ENCODE assay signal across 22 cellular contexts in the genomic region with DNA sequence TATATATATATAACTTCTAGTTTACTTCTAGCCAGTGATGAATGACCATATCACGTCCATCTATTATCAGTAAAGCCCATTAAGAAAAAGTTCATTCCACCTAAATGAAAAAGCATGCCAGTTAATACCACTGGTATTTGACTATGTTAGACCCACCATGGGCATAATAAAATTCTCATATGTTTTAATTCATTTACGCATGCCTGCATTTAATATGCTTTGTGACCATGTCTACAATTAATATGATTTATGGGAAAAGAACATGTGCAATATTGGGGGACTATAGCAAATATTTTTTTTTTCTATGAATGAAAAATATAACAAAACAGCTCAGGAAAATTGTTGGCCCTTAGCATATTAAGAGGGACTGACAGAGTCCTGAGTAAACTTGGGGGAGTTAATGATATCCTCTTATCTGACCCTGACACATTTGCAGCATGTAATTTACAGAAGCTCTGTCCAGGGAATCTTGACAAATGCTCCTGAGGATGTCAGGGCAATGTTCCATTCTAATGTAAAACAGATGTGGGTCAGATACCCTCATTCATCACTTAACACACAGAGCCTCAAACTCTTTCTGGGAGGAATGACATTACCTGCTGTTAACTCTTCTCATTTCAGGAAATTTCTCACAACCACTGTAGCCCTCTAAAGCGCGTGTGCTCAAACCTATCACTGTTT.
DNase-seq lines count a peak whose midpoint lies in the region; ATAC-seq and TF ChIP-seq lines count a peak whose summit lies in the region.
"Had no signal": no experiment of that assay in that cellular context is flagged by ENCODE, and none has a peak within 500 bp of the region (broad histone marks: within the 10 kb centered on the region; RNA-seq: fewer than 3 reads in every experiment).

No MANE protein-coding gene starts in this region.

- H3K27ac ChIP-seq in cardiac muscle cell (peak overlapping the region; percentile 90), right cardiac atrium (ENCODE audit: low read length) (no peak overlapping the region), upper lobe of left lung (no peak overlapping the region)
- H3K27ac ChIP-seq: 22Rv1 had no signal

- peaks cover 58% of the 10 kb centered on the region for H3K27me3 Mint-ChIP-seq in Calu3 (ENCODE audit: unreplicated experiment)

- CTCF ChIA-PET in Calu3 (lab: Charles Lee): no interaction called here

- H3K9me3 Mint-ChIP-seq in Calu3 (ENCODE audit: low read depth, unreplicated experiment): no peaks in the 10 kb centered on the region
- H3K9me3 Mint-ChIP-seq: CD8-positive, alpha-beta T cell had no signal

- 63% methylated on average over 4 of the region's 4 CpGs for WGBS in right cardiac atrium
- WGBS in upper lobe of left lung, 2 donors: 67 to 73% methylated on average over 4 of the region's 4 CpGs

- H3K4me3 ChIP-seq in cardiac muscle cell: no peak overlapping the region
- no peak overlapping the region for H3K4me3 ChIP-seq in right cardiac atrium (ENCODE audit: low read length)
- no peak overlapping the region for H3K4me3 ChIP-seq in astrocyte of the cerebellum (ENCODE audit: low read depth, low read length)
- H3K4me3 ChIP-seq in upper lobe of left lung: no peak overlapping the region

- H3K4me3 Mint-ChIP-seq in Calu3 (ENCODE audit: low read depth, unreplicated experiment): no peak overlapping the region
- H3K4me3 Mint-ChIP-seq: CD8-positive, alpha-beta T cell had no signal

- H3K36me3 ChIP-seq in cardiac muscle cell (no peaks in the 10 kb centered on the region), upper lobe of left lung (no peaks in the 10 kb centered on the region)

- no peak overlapping the region for H3K27ac Mint-ChIP-seq in Calu3 (ENCODE audit: unreplicated experiment)
- H3K27ac Mint-ChIP-seq: CD8-positive, alpha-beta T cell had no signal

- in situ Hi-C loops in astrocyte of the cerebellum (cut with HindIII; ENCODE audit: low sequenced_read_pairs): no loop called here

- no peaks in the 10 kb centered on the region for H3K36me3 Mint-ChIP-seq in Calu3 (ENCODE audit: insufficient read depth, unreplicated experiment)
- H3K36me3 Mint-ChIP-seq: CD8-positive, alpha-beta T cell had no signal

- TF ChIP-seq CTCF in cardiac muscle cell (IDR thresholded peaks at IDR 0.05; ENCODE audit: low read depth, low read length) (no peak), astrocyte of the cerebellum (IDR thresholded peaks at IDR 0.05; ENCODE audit: low read depth, low read length, missing control alignments) (no peak), upper lobe of left lung (IDR thresholded peaks at IDR 0.05) (no peak), Calu3 (IDR thresholded peaks at IDR 0.05; ENCODE audit: unreplicated experiment) (no peak)

- TF ChIP-seq EP300 in upper lobe of left lung (IDR thresholded peaks at IDR 0.05): no peak

- intact Hi-C loops in right cardiac atrium (cut with DNase I): no loop called here
- intact Hi-C loops in Calu3 (cut with micrococcal nuclease; ENCODE audit: unreplicated experiment): no loop called here

- TF ChIP-seq POLR2A in upper lobe of left lung (IDR thresholded peaks at IDR 0.05): no peak

- H3K4me1 Mint-ChIP-seq in Calu3 (ENCODE audit: low read depth, unreplicated experiment): no peaks in the 10 kb centered on the region

- DNase-seq in cardiac muscle cell (ENCODE audit: low read depth in 1 of 2, low spot score in 1 of 2): peak in 1 of 2 donors; percentile 11
- no peak for DNase-seq in right cardiac atrium
- peak; percentile 4 for DNase-seq in NCI-H226
- peak; percentile 86 for DNase-seq in astrocyte of the cerebellum (ENCODE audit: low read depth)
- no peak for DNase-seq in HuH-7 (ENCODE audit: low spot score)
- DNase-seq in NCI-H526 (lab: John Stamatoyannopoulos, UW): no peak
- no peak for DNase-seq in upper lobe of left lung
- DNase-seq in Calu3: no peak
- DNase-seq: AML-193; C1 segment of cervical spinal cord; CD8-positive, alpha-beta T cell; GF-D8; MM.1S; NCI-H1092 treated with DMSO at 0.1 percent for 48 hours; NCI-H1436 treated with DMSO at 0.1 percent for 48 hours; NCI-H1930; NCI-H524 treated with DMSO at 0.1 percent for 48 hours; SK-N-SH; T-helper 2 cell had no signal

- no TSS peak for BruUV-seq in Calu3 (replicated peaks; lab: Mats Ljungman, UMichigan)

- no peaks in the 10 kb centered on the region for H3K9me3 ChIP-seq in cardiac muscle cell (ENCODE audit: low read depth)
- no peaks in the 10 kb centered on the region for H3K9me3 ChIP-seq in right cardiac atrium (ENCODE audit: control insufficient read depth, low read length)
- H3K9me3 ChIP-seq in upper lobe of left lung: no peaks in the 10 kb centered on the region
- H3K9me3 ChIP-seq: SK-N-SH had no signal

- no peak for ATAC-seq in right cardiac atrium
- no peak for ATAC-seq in upper lobe of left lung (ENCODE audit: low FRiP score in 2 of 2)
- ATAC-seq: CD8-positive, alpha-beta T cell; HCT116; Right ventricle myocardium inferior had no signal

- H3K27me3 ChIP-seq in cardiac muscle cell (no peaks in the 10 kb centered on the region), right cardiac atrium (ENCODE audit: control insufficient read depth, insufficient read depth) (no peaks in the 10 kb centered on the region), upper lobe of left lung (no peaks in the 10 kb centered on the region)

- H3K4me1 ChIP-seq in cardiac muscle cell (ENCODE audit: low read depth) (peaks cover 31% of the 10 kb centered on the region), right cardiac atrium (ENCODE audit: control insufficient read depth, insufficient read depth, low read length) (no peaks in the 10 kb centered on the region), upper lobe of left lung (no peaks in the 10 kb centered on the region)

Comparison
In these comparisons a context has a peak if more than half of its experiments do, and no peak if none do; other contexts are left out.
1. DNase-seq: peak in NCI-H226 (single experiment) and astrocyte of the cerebellum (single experiment); none in right cardiac atrium (0 of 3), HuH-7 (single experiment), NCI-H526 (0 of 2), upper lobe of left lung (0 of 2) and Calu3 (single experiment).